In the genomic region with DNA sequence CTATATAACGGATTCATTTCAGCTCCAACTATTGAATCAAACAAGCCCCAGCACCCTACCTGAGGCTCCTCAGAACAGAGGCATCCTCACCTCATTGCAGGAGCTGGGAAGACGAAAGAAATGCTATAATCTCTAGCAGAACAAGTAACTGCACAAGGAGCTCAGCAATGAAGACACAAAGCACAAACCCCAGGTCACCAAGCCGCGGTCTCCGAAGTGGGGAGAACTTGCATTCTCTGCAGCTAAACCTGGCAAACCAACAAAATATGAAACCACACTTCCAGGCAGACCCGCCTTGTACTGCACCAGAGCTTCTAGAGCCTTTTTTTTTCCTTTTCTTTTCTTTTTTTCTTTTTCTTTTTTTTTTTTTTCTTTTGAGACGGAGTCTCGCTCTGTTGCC, we compare ENCODE assay signal across 18 cellular contexts. TPM values are rescaled to one million over a fixed set of nuclear protein-coding genes. Genes with fewer than 3 reads are reported as not detected.
DNase-seq lines count a peak whose midpoint lies in the region; TF ChIP-seq lines count a peak whose summit lies in the region.
"Had no signal": no experiment of that assay in that cellular context is flagged by ENCODE, and none has a peak within 500 bp of the region (broad histone marks: within the 10 kb centered on the region; RNA-seq: fewer than 3 reads in every experiment).

No MANE protein-coding gene starts in this region.

- no peak overlapping the region for H2AFZ ChIP-seq in H9 (ENCODE audit: low read length)
- H2AFZ ChIP-seq: GM23248 had no signal

- no peaks in the 10 kb centered on the region for H3K23me2 ChIP-seq in H9 (ENCODE audit: insufficient read length, low read depth, low read length, poor library complexity, severe bottlenecking)

- H3K9ac ChIP-seq in H9 (ENCODE audit: extremely low read depth, insufficient read length, low read length): no peak overlapping the region
- H3K9ac ChIP-seq: GM23248, KMS-11 had no signal

- H2AK5ac ChIP-seq in H9 (ENCODE audit: insufficient read length, low read length): no peak overlapping the region

- no peak overlapping the region for H2BK20ac ChIP-seq in H9 (ENCODE audit: low read depth, low read length, poor library complexity, severe bottlenecking)

- no peak overlapping the region for H4K5ac ChIP-seq in H9 (ENCODE audit: insufficient read length, low read depth, low read length)

- peaks cover 3% of the 10 kb centered on the region for H3K9me3 Mint-ChIP-seq in activated CD4-positive, alpha-beta T cell treated with anti-CD3 and anti-CD28 coated beads, Interleukin-2, amount 10 ng/mL, durations not matched to agents 7 days and 5 days
- peaks cover 4% of the 10 kb centered on the region for H3K9me3 Mint-ChIP-seq in activated T-cell treated with anti-CD3 and anti-CD28 coated beads, Interleukin-2, amount 50 U/mL, for 24 hours
- H3K9me3 Mint-ChIP-seq in H9: peaks cover 3% of the 10 kb centered on the region in 2 experiments; a peak in 1 of 5 replicates

- H3K4me1 Mint-ChIP-seq in activated CD4-positive, alpha-beta T cell treated with anti-CD3 and anti-CD28 coated beads, Interleukin-2, amount 10 ng/mL, durations not matched to agents 7 days and 5 days: peaks cover 82% of the 10 kb centered on the region
- peaks cover 84% of the 10 kb centered on the region for H3K4me1 Mint-ChIP-seq in activated T-cell treated with anti-CD3 and anti-CD28 coated beads, Interleukin-2, amount 50 U/mL, for 24 hours (ENCODE audit: low read depth)
- peaks cover 0 to 10% of the 10 kb centered on the region in 2 experiments; a peak in 3 of 4 replicates for H3K4me1 Mint-ChIP-seq in H9

- no peak overlapping the region for H4K91ac ChIP-seq in H9 (ENCODE audit: insufficient read length, low read depth, low read length)

- no peak overlapping the region for H3K23ac ChIP-seq in H9 (ENCODE audit: insufficient read length, low read depth, low read length)

- H3K4me3 ChIP-seq in effector memory CD4-positive, alpha-beta T cell (ENCODE audit: insufficient read depth, low read depth, low read length, poor library complexity, severe bottlenecking): peak overlapping the region; percentile 34
- H3K4me3 ChIP-seq: GM23248, right atrium auricular region, upper lobe of left lung had no signal

- H3K4ac ChIP-seq in H9 (ENCODE audit: low read depth, low read length): no peak overlapping the region

- CTCF ChIA-PET in activated CD4-positive, alpha-beta T cell treated with anti-CD3 and anti-CD28 coated beads, Interleukin-2, amount 10 ng/mL, durations not matched to agents 7 days and 5 days (lab: Charles Lee): interaction anchor here (0.7 to 3.5 kb wide), 14 partner anchors 9 to 111 kb away, joined by 3 to 29 read pairs (median 5); a partner anchor contains a TSS

- no peaks in the 10 kb centered on the region for H4K20me1 ChIP-seq in H9 (ENCODE audit: control insufficient read depth, insufficient read depth, insufficient read length)

- H2BK5ac ChIP-seq in H9 (ENCODE audit: insufficient read length, low read length): no peak overlapping the region

- H3K4me3 Mint-ChIP-seq in activated CD4-positive, alpha-beta T cell treated with anti-CD3 and anti-CD28 coated beads, Interleukin-2, amount 10 ng/mL, durations not matched to agents 7 days and 5 days: peak overlapping the region; percentile 84
- H3K4me3 Mint-ChIP-seq in activated T-cell treated with anti-CD3 and anti-CD28 coated beads, Interleukin-2, amount 50 U/mL, for 24 hours: peak overlapping the region; percentile 77
- no peak overlapping the region for H3K4me3 Mint-ChIP-seq in H9

- H2BK120ac ChIP-seq in H9 (ENCODE audit: low read depth, low read length, poor library complexity, severe bottlenecking): no peak overlapping the region

- H3T11ph ChIP-seq in H9 (ENCODE audit: low read length): no peak overlapping the region

- H2BK15ac ChIP-seq in H9 (ENCODE audit: low read depth, low read length): no peak overlapping the region

- peaks cover 50% of the 10 kb centered on the region for H3K4me1 ChIP-seq in effector memory CD4-positive, alpha-beta T cell (ENCODE audit: control insufficient read depth, insufficient read depth, low read length, poor library complexity, severe bottlenecking)
- no peaks in the 10 kb centered on the region for H3K4me1 ChIP-seq in H9 (ENCODE audit: insufficient read depth, low read length)
- H3K4me1 ChIP-seq: right atrium auricular region had no signal

- no peak overlapping the region for H3K14ac ChIP-seq in H9 (ENCODE audit: insufficient read depth, low read length)

- H3K27me3 Mint-ChIP-seq in activated CD4-positive, alpha-beta T cell treated with anti-CD3 and anti-CD28 coated beads, Interleukin-2, amount 10 ng/mL, durations not matched to agents 7 days and 5 days: no peaks in the 10 kb centered on the region
- no peaks in the 10 kb centered on the region for H3K27me3 Mint-ChIP-seq in activated T-cell treated with anti-CD3 and anti-CD28 coated beads, Interleukin-2, amount 50 U/mL, for 24 hours
- H3K27me3 Mint-ChIP-seq in H9 (ENCODE audit: low read depth): peaks cover 18% of the 10 kb centered on the region

- H3K79me1 ChIP-seq in H9 (ENCODE audit: insufficient read depth, low read depth, low read length, poor library complexity, severe bottlenecking): no peaks in the 10 kb centered on the region

- no peak overlapping the region for H3K4me2 ChIP-seq in H9 (ENCODE audit: insufficient read depth, insufficient read length, low read length)
- H3K4me2 ChIP-seq: KMS-11 had no signal

- no peak overlapping the region for H3K18ac ChIP-seq in H9 (ENCODE audit: insufficient read length, low read depth, low read length)

- H3K27ac ChIP-seq in effector memory CD4-positive, alpha-beta T cell (ENCODE audit: insufficient read depth, low read length, poor library complexity, severe bottlenecking): peak overlapping the region; percentile 88
- H3K27ac ChIP-seq in H9 (ENCODE audit: insufficient read length, low read depth, low read length): no peak overlapping the region
- H3K27ac ChIP-seq: GM23248, KMS-11, right atrium auricular region, RWPE1, upper lobe of left lung had no signal

- no CpG with 5 or more reads among the region's 8 CpGs for WGBS in H9 (ENCODE audit: extremely low coverage, insufficient read length, low lambda C conversion rate)

- peak; percentile 73 for DNase-seq in activated CD4-positive, alpha-beta T cell treated with anti-CD3 and anti-CD28 coated beads, Interleukin-2, amount 10 ng/mL, durations not matched to agents 7 days and 5 days
- DNase-seq in activated CD4-positive, alpha-beta T cell treated with anti-CD3 and anti-CD28 coated beads, Interleukin-2, amount 50 U/mL, for 1 hour: no peak
- DNase-seq in activated T-cell treated with anti-CD3 and anti-CD28 coated beads, Interleukin-2, amount 50 U/mL, for 24 hours: peak; percentile 54
- peak in 1 of 3 donors; percentile 37 for DNase-seq in effector memory CD4-positive, alpha-beta T cell
- peak; percentile 14 for DNase-seq in stimulated activated naive CD4-positive, alpha-beta T cell treated with Interleukin-2 at 50 U/mL for 16 hours (lab: John Stamatoyannopoulos, UW)
- DNase-seq in KG1 (lab: John Stamatoyannopoulos, UW): no peak
- DNase-seq in H9: no peak
- no peak for DNase-seq in foreskin melanocyte
- DNase-seq: activated CD4-positive, alpha-beta T cell treated with anti-CD3 and anti-CD28 coated beads, Interleukin-2, amount 50 U/mL, for 4 hours; activated gamma-delta T cell treated with Interleukin-2 at 50 U/mL for 16 hours; GM23248; head of caudate nucleus; NCI-H510A treated with DMSO at 0.1 percent for 48 hours had no signal

- no peak overlapping the region for H2BK12ac ChIP-seq in H9 (ENCODE audit: insufficient read length, low read depth, low read length)

- no peaks in the 10 kb centered on the region for H3K36me3 ChIP-seq in effector memory CD4-positive, alpha-beta T cell (ENCODE audit: control insufficient read depth, insufficient read depth, low read length)
- H3K36me3 ChIP-seq: right atrium auricular region, upper lobe of left lung had no signal

- no peaks in the 10 kb centered on the region for H3K9me3 ChIP-seq in effector memory CD4-positive, alpha-beta T cell (ENCODE audit: control insufficient read depth, low read length)
- no peaks in the 10 kb centered on the region for H3K9me3 ChIP-seq in H9 (ENCODE audit: control insufficient read depth, low read depth, low read length)
- H3K9me3 ChIP-seq: right atrium auricular region, upper lobe of left lung had no signal

- no peaks in the 10 kb centered on the region for H3K27me3 ChIP-seq in effector memory CD4-positive, alpha-beta T cell (replicated peaks; ENCODE audit: control insufficient read depth, insufficient read depth, low read length, poor library complexity, severe bottlenecking)
- no peaks in the 10 kb centered on the region for H3K27me3 ChIP-seq in H9 (ENCODE audit: insufficient read depth, low read length)
- H3K27me3 ChIP-seq: right atrium auricular region, upper lobe of left lung had no signal

- peak overlapping the region; percentile 99 for H3K27ac Mint-ChIP-seq in activated CD4-positive, alpha-beta T cell treated with anti-CD3 and anti-CD28 coated beads, Interleukin-2, amount 10 ng/mL, durations not matched to agents 7 days and 5 days
- H3K27ac Mint-ChIP-seq in activated T-cell treated with anti-CD3 and anti-CD28 coated beads, Interleukin-2, amount 50 U/mL, for 24 hours: peak overlapping the region; percentile 98
- no peak overlapping the region for H3K27ac Mint-ChIP-seq in H9

- no peak overlapping the region for H3K56ac ChIP-seq in H9 (ENCODE audit: insufficient read length, low read depth, low read length)

- no peaks in the 10 kb centered on the region for H3K79me2 ChIP-seq in H9 (ENCODE audit: insufficient read depth, low read length)

- no peak for TF ChIP-seq CTCF in H9 (conservative IDR thresholded peaks at IDR 0.05)

- H4K8ac ChIP-seq in H9 (replicated peaks; ENCODE audit: insufficient read length, low read depth, low read length): no peak overlapping the region

- peaks cover 10% of the 10 kb centered on the region for H3K36me3 Mint-ChIP-seq in activated CD4-positive, alpha-beta T cell treated with anti-CD3 and anti-CD28 coated beads, Interleukin-2, amount 10 ng/mL, durations not matched to agents 7 days and 5 days (ENCODE audit: low read depth)
- peaks cover 76% of the 10 kb centered on the region for H3K36me3 Mint-ChIP-seq in activated T-cell treated with anti-CD3 and anti-CD28 coated beads, Interleukin-2, amount 50 U/mL, for 24 hours (ENCODE audit: low read depth)
- no peaks in the 10 kb centered on the region; a peak in 1 of 7 replicates for H3K36me3 Mint-ChIP-seq in H9 (ENCODE audit: insufficient read depth in 1 of 3, low read depth in 3 of 3)

- POLR2A ChIA-PET in activated CD4-positive, alpha-beta T cell treated with anti-CD3 and anti-CD28 coated beads, Interleukin-2, amount 10 ng/mL, durations not matched to agents 7 days and 5 days (lab: Charles Lee): interaction anchor here (0.9 to 1.3 kb wide), 2 partner anchors 10 to 38 kb away, joined by 6 to 7 read pairs; no protein-coding TSS in a partner anchor

RNA-seq across cellular contexts. Expression of a gene that starts 21.8 kb away (rescaled TPM):
- total RNA-seq in activated CD4-positive, alpha-beta T cell treated with anti-CD3 and anti-CD28 coated beads, Interleukin-2, amount 10 ng/mL, durations not matched to agents 7 days and 5 days: 100 to 1,000 TPM; 379 to 405 TPM
- not detected in 2 replicates for total RNA-seq in H9 (2021)
- total RNA-seq: A172, GM23248 had no signal

Comparison
In these comparisons a context has a peak if more than half of its experiments do, and no peak if none do; other contexts are left out.
1. DNase-seq: peak in activated CD4-positive, alpha-beta T cell treated with anti-CD3 and anti-CD28 coated beads, Interleukin-2, amount 10 ng/mL, durations not matched to agents 7 days and 5 days (single experiment), activated T-cell treated with anti-CD3 and anti-CD28 coated beads, Interleukin-2, amount 50 U/mL, for 24 hours (single experiment) and stimulated activated naive CD4-positive, alpha-beta T cell treated with Interleukin-2 at 50 U/mL for 16 hours (single experiment); none in activated CD4-positive, alpha-beta T cell treated with anti-CD3 and anti-CD28 coated beads, Interleukin-2, amount 50 U/mL, for 1 hour (single experiment), KG1 (single experiment), H9 (single experiment) and foreskin melanocyte (single experiment).
2. H3K27ac Mint-ChIP-seq: peak in activated CD4-positive, alpha-beta T cell treated with anti-CD3 and anti-CD28 coated beads, Interleukin-2, amount 10 ng/mL, durations not matched to agents 7 days and 5 days (single experiment) and activated T-cell treated with anti-CD3 and anti-CD28 coated beads, Interleukin-2, amount 50 U/mL, for 24 hours (single experiment); none in H9 (0 of 3).
3. H3K4me3 Mint-ChIP-seq: peak in activated CD4-positive, alpha-beta T cell treated with anti-CD3 and anti-CD28 coated beads, Interleukin-2, amount 10 ng/mL, durations not matched to agents 7 days and 5 days (single experiment) and activated T-cell treated with anti-CD3 and anti-CD28 coated beads, Interleukin-2, amount 50 U/mL, for 24 hours (single experiment); none in H9 (0 of 2).
4. RNA of a gene that starts 21.8 kb away (total RNA-seq): 379 to 405 TPM in activated CD4-positive, alpha-beta T cell treated with anti-CD3 and anti-CD28 coated beads, Interleukin-2, amount 10 ng/mL, durations not matched to agents 7 days and 5 days; not detected in H9; every median in the first group is over 100 times any median in the second.